Comparison of ENCODE assay signal across 9 cellular contexts in genomic region chr16:578870-579405, GRCh38. TPM values are rescaled to one million over a fixed set of nuclear protein-coding genes. Genes with fewer than 3 reads are reported as not detected.
DNase-seq lines count a peak whose midpoint lies in the region; ATAC-seq, FAIRE-seq and TF ChIP-seq lines count a peak whose summit lies in the region.
"Had no signal": no experiment of that assay in that cellular context is flagged by ENCODE, and none has a peak within 500 bp of the region (broad histone marks: within the 10 kb centered on the region; RNA-seq: fewer than 3 reads in every experiment).

No MANE protein-coding gene starts in this region.

- H3K23ac ChIP-seq in IMR-90 (ENCODE audit: low read depth, low read length), result no peak overlapping the region

- TF ChIP-seq POLR2A in IMR-90 (IDR thresholded peaks at IDR 0.05; ENCODE audit: low read depth, low read length), result no peak

- no peaks in the 10 kb centered on the region for H3K9me3 Mint-ChIP-seq in chondrocyte (ENCODE audit: low read depth)

- H3K9me3 ChIP-seq in IMR-90 (ENCODE audit: control insufficient read depth, insufficient read depth, low read length), result no peaks in the 10 kb centered on the region
- H3K9me3 ChIP-seq in WERI-Rb-1 (ENCODE audit: severe bottlenecking), result no peaks in the 10 kb centered on the region
- no peaks in the 10 kb centered on the region for H3K9me3 ChIP-seq in liver (ENCODE audit: control insufficient read depth in 4 of 4, low read length in 3 of 4)

- no peaks in the 10 kb centered on the region; the same call in 1 of the 2 replicates for H4K20me1 ChIP-seq in IMR-90 (ENCODE audit: insufficient read depth, low read length)

- no peaks in the 10 kb centered on the region for H3K27me3 Mint-ChIP-seq in chondrocyte (ENCODE audit: low read depth)

- no peak overlapping the region for H2BK120ac ChIP-seq in IMR-90 (ENCODE audit: low read depth, low read length)

- H3K4me1 ChIP-seq in IMR-90 (ENCODE audit: control insufficient read depth, insufficient read depth, low read length) (no peaks in the 10 kb centered on the region), liver (ENCODE audit: control insufficient read depth in 4 of 4, insufficient read depth in 4 of 4, low read length in 3 of 4) (peaks cover under 1 to 29% (median 16%) of the 10 kb centered on the region in 4 donors)

- peaks cover 4% of the 10 kb centered on the region for H3K4me1 Mint-ChIP-seq in chondrocyte (ENCODE audit: low read depth)

- POLR2A ChIA-PET in IMR-90 (lab: Charles Lee; ENCODE audit: unreplicated experiment), result no interaction called here

- no peak overlapping the region for H2BK5ac ChIP-seq in IMR-90 (ENCODE audit: low read depth, low read length, poor library complexity, severe bottlenecking)

- CTCF ChIA-PET in IMR-90 (lab: Yijun Ruan, JAX), result no interaction called here

- peak overlapping the region; percentile 4 for H2AK9ac ChIP-seq in IMR-90 (replicated peaks; ENCODE audit: low read depth, low read length, poor library complexity)

- peak; percentile 91 for ATAC-seq in IMR-90 (ENCODE audit: low read depth)

- no peak overlapping the region for H3K27ac Mint-ChIP-seq in chondrocyte (ENCODE audit: unreplicated experiment)

- H3K27ac ChIP-seq in IMR-90 (ENCODE audit: insufficient read depth, low read length) (no peak overlapping the region), WERI-Rb-1 (no peak overlapping the region), liver (ENCODE audit: low read depth in 1 of 2, low read length in 2 of 2) (no peak overlapping the region)

- no peaks in the 10 kb centered on the region for H3K9me1 ChIP-seq in IMR-90 (ENCODE audit: insufficient read depth, low read length)

- H3K4me3 Mint-ChIP-seq in chondrocyte (ENCODE audit: unreplicated experiment), result no peak overlapping the region

- DNase-seq in D721Med (ENCODE audit: insufficient read length, low spot score), result peak; percentile 91
- DNase-seq in IMR-90, result peak; percentile 65
- peak; percentile 86 for DNase-seq in WERI-Rb-1
- no peak for DNase-seq in chondrocyte (ENCODE audit: low spot score)
- peak in 2 of 3 donors; percentile 49 to 50 for DNase-seq in stimulated activated CD4-positive, alpha-beta T cell treated with anti-CD3 and anti-CD28 coated beads, TNF-alpha, amount 100 ng/mL, for 48 hours (ENCODE audit: low read depth in 3 of 3)
- no peak for DNase-seq in H4 (ENCODE audit: low spot score)
- DNase-seq in ureter (ENCODE audit: low spot score), result no peak

- H2AK5ac ChIP-seq in IMR-90 (ENCODE audit: low read depth, low read length), result peak overlapping the region; percentile 78

- H3K9ac ChIP-seq in IMR-90 (ENCODE audit: low read depth, low read length), result no peak overlapping the region
- H3K9ac ChIP-seq in liver (ENCODE audit: low read depth in 1 of 2, low read length in 2 of 2), result no peak overlapping the region

- peak overlapping the region; percentile 72 for H2AFZ ChIP-seq in IMR-90 (replicated peaks; ENCODE audit: low read length, poor library complexity)

- H2BK15ac ChIP-seq in IMR-90 (ENCODE audit: low read depth, low read length), result no peak overlapping the region

- H4K5ac ChIP-seq in IMR-90 (ENCODE audit: low read depth, low read length), result no peak overlapping the region

- H2BK20ac ChIP-seq in IMR-90 (ENCODE audit: low read depth, low read length), result no peak overlapping the region

- WGBS in IMR-90 (ENCODE audit: extremely low coverage in 2 of 2, insufficient read length in 1 of 2), 2 experiments, result 56% methylated on average over 13 of the region's 34 CpGs; no CpG with 5 or more reads in 1 of the 2 experiments
- WGBS in liver, result 15% methylated on average over 34 of the region's 34 CpGs

- H3K4ac ChIP-seq in IMR-90 (ENCODE audit: low read depth, low read length), result no peak overlapping the region

- no peak for FAIRE-seq in D721Med (lab: Jason Lieb, UNC)

- no peaks in the 10 kb centered on the region for H3K27me3 ChIP-seq in IMR-90 (ENCODE audit: control insufficient read depth, insufficient read depth, low read length)
- H3K27me3 ChIP-seq in WERI-Rb-1 (ENCODE audit: insufficient read depth, low read depth, severe bottlenecking), result no peaks in the 10 kb centered on the region
- no peaks in the 10 kb centered on the region for H3K27me3 ChIP-seq in liver (ENCODE audit: control insufficient read depth in 4 of 4, insufficient read depth in 4 of 4, low read length in 3 of 4)

- no peak overlapping the region for H3K14ac ChIP-seq in IMR-90 (replicated peaks; ENCODE audit: low read depth, low read length)

- H3K4me2 ChIP-seq in IMR-90 (ENCODE audit: low read depth, low read length), result peak overlapping the region; percentile 88

- no peak overlapping the region for H3K18ac ChIP-seq in IMR-90 (ENCODE audit: low read depth, low read length)

- H3K36me3 ChIP-seq in IMR-90 (ENCODE audit: control insufficient read depth, insufficient read depth, low read length) (peaks cover 16% of the 10 kb centered on the region; the same call in 1 of the 2 replicates), WERI-Rb-1 (peaks cover 19% of the 10 kb centered on the region), liver (ENCODE audit: control insufficient read depth in 4 of 4, insufficient read depth in 3 of 4, low read depth in 1 of 4, low read length in 3 of 4) (peaks cover 0 to 7% (median under 1%) of the 10 kb centered on the region in 4 donors)

- in situ Hi-C loops in IMR-90 (cut with MboI; ENCODE audit: low sequenced_read_pairs), result no loop called here

- no peak overlapping the region for H3K56ac ChIP-seq in IMR-90 (ENCODE audit: extremely low read depth, insufficient read depth, low read length)

- TF ChIP-seq CTCF in D721Med (IDR thresholded peaks at IDR 0.05; ENCODE audit: insufficient read depth, missing control alignments) (peak; percentile 94), IMR-90 (conservative IDR thresholded peaks at IDR 0.05; ENCODE audit: low read depth, low read length) (peak; percentile 78), WERI-Rb-1 (IDR thresholded peaks at IDR 0.05; ENCODE audit: low read depth, low read length) (peak; percentile 97), chondrocyte (IDR thresholded peaks at IDR 0.05) (peak; percentile 82), liver (IDR thresholded peaks at IDR 0.05; ENCODE audit: low read depth, low read length, missing input control) (peak; percentile 88)

- TF ChIP-seq RAD21 in IMR-90 (IDR thresholded peaks at IDR 0.05; ENCODE audit: low read length), result peak; percentile 85
- TF ChIP-seq RAD21 in liver (IDR thresholded peaks at IDR 0.05), result peak; percentile 82 to 92

- no peak overlapping the region for H4K8ac ChIP-seq in IMR-90 (ENCODE audit: low read depth in 2 of 2, low read length in 2 of 2)

- H4K91ac ChIP-seq in IMR-90 (ENCODE audit: insufficient read depth, low read depth, low read length), result no peak overlapping the region

- peaks cover 1% of the 10 kb centered on the region for H3K36me3 Mint-ChIP-seq in chondrocyte (ENCODE audit: low read depth)

- BruUV-seq in IMR-90 (replicated peaks; lab: Mats Ljungman, UMichigan), result no TSS peak

- intact Hi-C loops in IMR-90 (cut with micrococcal nuclease), result loop anchor here (2.0 kb wide), 1 partner anchor 82 kb away; no protein-coding TSS in a partner anchor

- no peak overlapping the region for H3K4me3 ChIP-seq in IMR-90 (ENCODE audit: insufficient read depth, low read depth, low read length)
- H3K4me3 ChIP-seq in WERI-Rb-1 (ENCODE audit: low read depth, low read length), result no peak overlapping the region
- peak overlapping the region in 2 of 3 donors; percentile 11 to 35 for H3K4me3 ChIP-seq in liver (ENCODE audit: low read depth in 1 of 3, low read length in 3 of 3)

- H3K79me1 ChIP-seq in IMR-90 (ENCODE audit: low read depth in 1 of 2, low read length in 2 of 2), result peaks cover 0 to 3% of the 10 kb centered on the region in 2 experiments; a peak in 1 of 4 replicates

- dilution Hi-C loops in IMR-90 (cut with HindIII; ENCODE audit: low sequenced_read_pairs, unreplicated experiment), result no loop called here

TF ChIP-seq in liver, 16 proteins besides CTCF, POLR2A, EP300 and RAD21 (continues in another document):
- peak; percentile 60 for TF ChIP-seq HNF4A (conservative IDR thresholded peaks at IDR 0.05)

RNA-seq across cellular contexts. Expression of gene PIGQ, which starts 9.2 kb away (rescaled TPM):
- total RNA-seq in IMR-90 (2012; rRNA removed), result 5.9 and 7.2 TPM in 2 replicates
- polyA plus RNA-seq in IMR-90 (2012; rRNA removed), result 36.8 and 40.5 TPM in 2 replicates
- 16.5 and 38.0 TPM in 2 replicates for polyA plus RNA-seq in IMR-90 (2012; cell fraction: cytosol; rRNA removed)
- polyA plus RNA-seq in IMR-90 (2012; cell fraction: nucleus; rRNA removed; ENCODE audit: low replicate concordance), result 111 and 325 TPM in 2 replicates
- 34.1 to 57.1 TPM (median 37.3 TPM) in 3 replicates for total RNA-seq in chondrocyte
- 100 to 1,000 TPM in 1 of 2 donors, 10 to 100 TPM in 1; 16.8 to 144 TPM for total RNA-seq in liver
- polyA plus RNA-seq in liver, result 10 to 100 TPM; 18.9 to 22.4 TPM
- 7.6 and 7.7 TPM in 2 replicates for total RNA-seq in H4 (2014; rRNA removed; shearing (Covaris generic))
- 65.7 TPM for total RNA-seq in ureter

RNA-seq across cellular contexts. Expression of gene RAB40C, which starts 10.9 kb away (rescaled TPM):
- total RNA-seq in IMR-90 (2012; rRNA removed) (6.8 and 6.9 TPM in 2 replicates), chondrocyte (15.2 to 19.6 TPM (median 19.6 TPM) in 3 replicates), liver (10 to 100 TPM in 1 of 2 donors, 1 to 10 TPM in 1; 7.7 to 11.0 TPM), ureter (39.2 TPM)
- polyA plus RNA-seq in IMR-90 (2012; rRNA removed) (13.7 and 15.3 TPM in 2 replicates), liver (10 to 100 TPM in 1 of 2 donors, 1 to 10 TPM in 1; 6.1 to 10.7 TPM)
- polyA plus RNA-seq in IMR-90 (2012; cell fraction: cytosol; rRNA removed), result 11.0 and 21.8 TPM in 2 replicates
- 26.4 and 67.6 TPM in 2 replicates for polyA plus RNA-seq in IMR-90 (2012; cell fraction: nucleus; rRNA removed; ENCODE audit: low replicate concordance)
- total RNA-seq in H4 (2014; rRNA removed; shearing (Covaris generic)), result 4.4 and 5.1 TPM in 2 replicates

RNA-seq across cellular contexts. Expression of gene NHLRC4, which starts 12.1 kb away (rescaled TPM):
- total RNA-seq in IMR-90 (2012; rRNA removed), result 0.56 and 0.72 TPM in 2 replicates
- polyA plus RNA-seq in IMR-90 (2012; rRNA removed), result 0.65 and 0.84 TPM in 2 replicates
- polyA plus RNA-seq in IMR-90 (2012; cell fraction: cytosol; rRNA removed), result 0.76 and 1.4 TPM in 2 replicates
- polyA plus RNA-seq in IMR-90 (2012; cell fraction: nucleus; rRNA removed; ENCODE audit: low replicate concordance), result 1.3 and 2.4 TPM in 2 replicates
- not detected in 3 replicates for total RNA-seq in chondrocyte
- total RNA-seq in liver, result 1 to 10 TPM in 1 of 2 donors, under 1 TPM in 1; 0.25 to 7.0 TPM
- polyA plus RNA-seq in liver, result under 1 TPM in 1 of 2 donors, not detected in 1; 0.17 TPM
- 0.06 and 0.43 TPM in 2 replicates for total RNA-seq in H4 (2014; rRNA removed; shearing (Covaris generic))
- total RNA-seq in ureter, result 0.36 TPM

RNA-seq across cellular contexts. Expression of gene PRR35, which starts 18.7 kb away (rescaled TPM):
- total RNA-seq in IMR-90 (2012; rRNA removed) (not detected in 2 replicates), chondrocyte (not detected in 3 replicates), liver (not detected), ureter (not detected)
- polyA plus RNA-seq in IMR-90 (2012; rRNA removed) (not detected in 2 replicates), liver (not detected)
- not detected in 2 replicates for polyA plus RNA-seq in IMR-90 (2012; cell fraction: cytosol; rRNA removed)
- 0.05 and 0.09 TPM in 2 replicates for polyA plus RNA-seq in IMR-90 (2012; cell fraction: nucleus; rRNA removed; ENCODE audit: low replicate concordance)
- not detected in 2 replicates for total RNA-seq in H4 (2014; rRNA removed; shearing (Covaris generic))
- total RNA-seq: M059J had no signal

RNA-seq across cellular contexts. Expression of gene CAPN15, which starts 51.4 kb away (rescaled TPM):
- total RNA-seq in IMR-90 (2012; rRNA removed) (9.3 and 11.4 TPM in 2 replicates), chondrocyte (28.8 to 32.0 TPM (median 29.7 TPM) in 3 replicates), liver (10 to 100 TPM; 26.2 to 37.2 TPM), ureter (60.1 TPM)
- polyA plus RNA-seq in IMR-90 (2012; rRNA removed) (24.3 and 36.0 TPM in 2 replicates), liver (10 to 100 TPM in 1 of 2 donors, 1 to 10 TPM in 1; 5.9 to 17.0 TPM)
- polyA plus RNA-seq in IMR-90 (2012; cell fraction: cytosol; rRNA removed), result 13.9 and 31.3 TPM in 2 replicates
- polyA plus RNA-seq in IMR-90 (2012; cell fraction: nucleus; rRNA removed; ENCODE audit: low replicate concordance), result 73.5 and 220 TPM in 2 replicates
- 4.4 and 8.3 TPM in 2 replicates for total RNA-seq in H4 (2014; rRNA removed; shearing (Covaris generic))

Comparison
In these comparisons a context has a peak if more than half of its experiments do, and no peak if none do; other contexts are left out.
1. DNase-seq: peak in D721Med (single experiment), IMR-90 (single experiment), WERI-Rb-1 (single experiment) and stimulated activated CD4-positive, alpha-beta T cell treated with anti-CD3 and anti-CD28 coated beads, TNF-alpha, amount 100 ng/mL, for 48 hours (2 of 3); none in chondrocyte (single experiment), H4 (single experiment) and ureter (single experiment).
2. H3K4me3 ChIP-seq: peak in liver (2 of 3); none in IMR-90 (single experiment) and WERI-Rb-1 (single experiment).
3. Peak in every context shown above with its lines, with median percentiles within 50 percentile points of each other: CTCF ChIP-seq.